In the genomic region with DNA sequence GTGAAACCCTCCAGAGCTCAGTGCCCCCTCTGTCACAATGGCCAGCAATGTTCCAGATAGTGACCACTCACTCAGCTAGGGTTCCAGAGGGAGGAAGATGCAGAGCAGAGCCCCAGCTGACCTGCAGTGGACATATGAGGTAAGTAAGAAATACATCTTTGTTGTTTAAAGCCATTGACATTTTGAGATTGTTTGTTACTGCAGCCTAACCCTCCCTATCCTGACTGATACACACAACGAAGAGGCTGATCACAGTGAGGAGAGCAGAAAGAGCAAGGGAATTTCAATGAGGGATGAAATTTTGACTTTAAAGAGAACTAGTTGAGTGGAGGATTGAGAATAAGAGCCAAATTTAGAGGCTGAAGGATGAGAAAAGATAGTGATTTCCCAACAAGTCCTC, we compare ENCODE assay signal across 29 cellular contexts. TPM values are rescaled to one million over a fixed set of nuclear protein-coding genes. Genes with fewer than 3 reads are reported as not detected.
DNase-seq lines count a peak whose midpoint lies in the region; ATAC-seq, FAIRE-seq and TF ChIP-seq lines count a peak whose summit lies in the region.
"Had no signal": no experiment of that assay in that cellular context is flagged by ENCODE, and none has a peak within 500 bp of the region (broad histone marks: within the 10 kb centered on the region; RNA-seq: fewer than 3 reads in every experiment).

No MANE protein-coding gene starts in this region.

- peaks cover 29% of the 10 kb centered on the region for H3K36me3 Mint-ChIP-seq in endodermal cell (ENCODE audit: low read depth)
- H3K36me3 Mint-ChIP-seq in natural killer cell treated with Interleukin-12 subunit alpha and Interleukin-12 subunit beta and Interleukin-15 and Interleukin-18, amount 100 ng/mL, for 72 hours = peaks cover 4% of the 10 kb centered on the region

- 93% methylated on average over 1 of the region's 1 CpG for WGBS in HepG2 (ENCODE audit: low lambda C conversion rate)
- 90% methylated on average over 1 of the region's 1 CpG for WGBS in right lobe of liver (ENCODE audit: insufficient coverage, low coverage, low lambda C conversion rate, missing lambda C conversion rate)
- WGBS in endodermal cell (ENCODE audit: insufficient coverage in 1 of 2, insufficient read length in 1 of 2), 2 experiments = 92% methylated on average over 1 of the region's 1 CpG; no CpG with 5 or more reads in 1 of the 2 experiments
- 28 to 83% methylated on average over 1 of the region's 1 CpG for WGBS in testis, 2 donors
- WGBS in mesenchymal stem cell = 100% methylated on average over 1 of the region's 1 CpG

- H3K27me3 ChIP-seq in HepG2 (ENCODE audit: control insufficient read depth in 1 of 2, insufficient read depth in 2 of 2, low read length in 2 of 2) (no peaks in the 10 kb centered on the region), right lobe of liver (no peaks in the 10 kb centered on the region), endodermal cell (ENCODE audit: control insufficient read depth, insufficient read depth, low read length, poor library complexity, severe bottlenecking) (no peaks in the 10 kb centered on the region), testis (no peaks in the 10 kb centered on the region), mesenchymal stem cell (ENCODE audit: control insufficient read depth in 1 of 2, insufficient read depth in 1 of 2, low read length in 2 of 2) (no peaks in the 10 kb centered on the region), BE2C (no peaks in the 10 kb centered on the region)
- H3K27me3 ChIP-seq: BLaER1 had no signal

- H2AFZ ChIP-seq in HepG2 (ENCODE audit: low read length) = no peak overlapping the region
- no peak overlapping the region for H2AFZ ChIP-seq in mesenchymal stem cell (ENCODE audit: low read depth, low read length)

- BruUV-seq in HepG2 (replicated peaks; lab: Mats Ljungman, UMichigan) = no TSS peak

- H3K27ac ChIP-seq in HepG2 (ENCODE audit: extremely low read length, insufficient read depth, low read length) (no peak overlapping the region), right lobe of liver (no peak overlapping the region), endodermal cell (ENCODE audit: low read depth, low read length) (no peak overlapping the region), testis (peak overlapping the region; percentile 41 to 46), mesenchymal stem cell (ENCODE audit: low read length, poor library complexity, severe bottlenecking) (no peak overlapping the region)
- H3K27ac ChIP-seq: 22Rv1, A549, BLaER1 had no signal

- no peak overlapping the region for H3K4me3 Mint-ChIP-seq in endodermal cell
- no peak overlapping the region for H3K4me3 Mint-ChIP-seq in natural killer cell treated with Interleukin-12 subunit alpha and Interleukin-12 subunit beta and Interleukin-15 and Interleukin-18, amount 100 ng/mL, for 72 hours
- H3K4me3 Mint-ChIP-seq: B cell; CD14-positive monocyte; CD4-positive, CD25-positive, alpha-beta regulatory T cell; CD8-positive, alpha-beta memory T cell had no signal

- no peak overlapping the region for H3K27ac Mint-ChIP-seq in endodermal cell
- no peak overlapping the region for H3K27ac Mint-ChIP-seq in natural killer cell treated with Interleukin-12 subunit alpha and Interleukin-12 subunit beta and Interleukin-15 and Interleukin-18, amount 100 ng/mL, for 72 hours
- H3K27ac Mint-ChIP-seq: B cell; CD14-positive monocyte; CD4-positive, alpha-beta memory T cell; CD4-positive, CD25-positive, alpha-beta regulatory T cell; CD8-positive, alpha-beta memory T cell had no signal

- no peaks in the 10 kb centered on the region for H3K79me1 ChIP-seq in mesenchymal stem cell (replicated peaks; ENCODE audit: low read length, poor library complexity, severe bottlenecking)

- in situ Hi-C loops in HepG2 (cut with HindIII; ENCODE audit: extremely low pct_ligation_motif_present, low pct_unique_long_range_greater_than_20kb) = no loop called here

- peaks cover 24% of the 10 kb centered on the region for H3K4me1 Mint-ChIP-seq in endodermal cell
- no peaks in the 10 kb centered on the region for H3K4me1 Mint-ChIP-seq in natural killer cell treated with Interleukin-12 subunit alpha and Interleukin-12 subunit beta and Interleukin-15 and Interleukin-18, amount 100 ng/mL, for 72 hours (ENCODE audit: low read depth in 2 of 2)
- H3K4me1 Mint-ChIP-seq: B cell; CD4-positive, alpha-beta memory T cell; CD8-positive, alpha-beta memory T cell had no signal

- intact Hi-C loops in HepG2 (cut with micrococcal nuclease; ENCODE audit: unreplicated experiment) (no loop called here), right lobe of liver (cut with DNase I) (no loop called here), testis (cut with DNase I; ENCODE audit: low total_unique reads) (no loop called here)

- DNase-seq in HepG2 (ENCODE audit: low spot score) (no peak), right lobe of liver (no peak), endodermal cell (no peak), mesenteric fat pad (ENCODE audit: low spot score) (peak; percentile 6), testis (no peak), mesenchymal stem cell (no peak), BE2C (no peak)
- DNase-seq in natural killer cell treated with Interleukin-12 subunit alpha and Interleukin-12 subunit beta and Interleukin-15 and Interleukin-18, amount 100 ng/mL, for 72 hours (ENCODE audit: low spot score) = no peak
- DNase-seq: AML-193; C1 segment of cervical spinal cord; CD4-positive, alpha-beta memory T cell; CD4-positive, CD25-positive, alpha-beta regulatory T cell; CD8-positive, alpha-beta memory T cell; COR-L47; DMS 273 treated with DMSO at 0.1 percent for 48 hours; DMS153; DMS53; DMS79; DND-41; EL; GF-D8 had no signal

- ATAC-seq in HepG2 (no peak), right lobe of liver (no peak)
- ATAC-seq in natural killer cell treated with Interleukin-12 subunit alpha and Interleukin-12 subunit beta and Interleukin-15 and Interleukin-18, amount 100 ng/mL, for 72 hours = no peak
- ATAC-seq: A549 had no signal

- H3K9ac ChIP-seq in HepG2 (ENCODE audit: insufficient read depth, low read depth, low read length) (no peak overlapping the region), endodermal cell (ENCODE audit: extremely low read depth, low read length, poor library complexity, severe bottlenecking) (no peak overlapping the region), mesenchymal stem cell (ENCODE audit: low read length) (no peak overlapping the region)
- H3K9ac ChIP-seq: BLaER1 had no signal

- H4K91ac ChIP-seq in mesenchymal stem cell (ENCODE audit: low read length) = no peak overlapping the region

- TF ChIP-seq RAD21 in HepG2 (CRISPR knock-in tag; IDR thresholded peaks at IDR 0.05) = no peak

- H3K4ac ChIP-seq in mesenchymal stem cell (ENCODE audit: low read depth in 1 of 2, low read length in 2 of 2) = no peak overlapping the region

- no peak overlapping the region for H3K18ac ChIP-seq in mesenchymal stem cell (ENCODE audit: low read depth in 1 of 2, low read length in 2 of 2)

- H2BK5ac ChIP-seq in mesenchymal stem cell (ENCODE audit: low read depth, low read length, poor library complexity, severe bottlenecking) = no peak overlapping the region

- TF ChIP-seq CTCF in HepG2 (CRISPR knock-in tag; IDR thresholded peaks at IDR 0.05) (no peak), right lobe of liver (IDR thresholded peaks at IDR 0.05) (no peak), endodermal cell (conservative IDR thresholded peaks at IDR 0.05) (no peak), testis (IDR thresholded peaks at IDR 0.05) (no peak), BE2C (IDR thresholded peaks at IDR 0.05; ENCODE audit: low read depth, low read length) (no peak)

- H3K27me3 Mint-ChIP-seq in endodermal cell (ENCODE audit: insufficient read depth) = no peaks in the 10 kb centered on the region
- no peaks in the 10 kb centered on the region for H3K27me3 Mint-ChIP-seq in natural killer cell treated with Interleukin-12 subunit alpha and Interleukin-12 subunit beta and Interleukin-15 and Interleukin-18, amount 100 ng/mL, for 72 hours
- H3K27me3 Mint-ChIP-seq: B cell; CD4-positive, alpha-beta memory T cell; CD4-positive, CD25-positive, alpha-beta regulatory T cell; CD8-positive, alpha-beta memory T cell had no signal

- H3K9me3 ChIP-seq in HepG2 (ENCODE audit: low read length) = no peaks in the 10 kb centered on the region
- H3K9me3 ChIP-seq in right lobe of liver = no peaks in the 10 kb centered on the region
- peaks cover 20% of the 10 kb centered on the region for H3K9me3 ChIP-seq in endodermal cell (ENCODE audit: control insufficient read depth, low read length)
- no peaks in the 10 kb centered on the region for H3K9me3 ChIP-seq in testis
- H3K9me3 ChIP-seq in mesenchymal stem cell (ENCODE audit: control insufficient read depth, low read length) = no peaks in the 10 kb centered on the region
- no peaks in the 10 kb centered on the region; the same call in 1 of the 2 replicates for H3K9me3 ChIP-seq in BE2C

- no peak for FAIRE-seq in HepG2 (lab: Jason Lieb, UNC)
- FAIRE-seq: A549, GM12891, GM19239 had no signal

- H2BK12ac ChIP-seq in mesenchymal stem cell (ENCODE audit: low read length in 2 of 2) = no peak overlapping the region

- POLR2A ChIA-PET in HepG2 (lab: Yijun Ruan, JAX) = no interaction called here

- H2AK5ac ChIP-seq in mesenchymal stem cell (ENCODE audit: low read length, severe bottlenecking) = no peak overlapping the region

- H3K4me2 ChIP-seq in HepG2 (ENCODE audit: low read depth, low read length) (no peak overlapping the region), mesenchymal stem cell (ENCODE audit: low read length, poor library complexity, severe bottlenecking) (no peak overlapping the region)
- H3K4me2 ChIP-seq: A549, BLaER1 had no signal

- H4K8ac ChIP-seq in mesenchymal stem cell (ENCODE audit: low read length) = no peak overlapping the region

- H3K4me3 ChIP-seq in HepG2 (replicated peaks in 1 of 3; ENCODE audit: insufficient read depth in 1 of 3, low read depth in 2 of 3, low read length in 3 of 3) (no peak overlapping the region), right lobe of liver (no peak overlapping the region), endodermal cell (ENCODE audit: low read length) (peak overlapping the region; percentile 36), testis (no peak overlapping the region), mesenchymal stem cell (ENCODE audit: insufficient read depth in 1 of 2, low read depth in 1 of 2, low read length in 2 of 2) (no peak overlapping the region), BE2C (ENCODE audit: low read depth, low read length) (no peak overlapping the region)
- H3K4me3 ChIP-seq: A549, BLaER1 had no signal

- no peak overlapping the region for H3K14ac ChIP-seq in mesenchymal stem cell (ENCODE audit: low read length in 2 of 2)

- no peak overlapping the region for H2BK120ac ChIP-seq in mesenchymal stem cell (ENCODE audit: low read depth, low read length)

- CTCF ChIA-PET in HepG2 (lab: Yijun Ruan, JAX; ENCODE audit: low intra/inter-chr PET ratio, low total read pairs) = no interaction called here

- H3K4me1 ChIP-seq in HepG2 (ENCODE audit: insufficient read depth, low read length) = peaks cover 16% of the 10 kb centered on the region; the same call in 1 of the 2 replicates
- H3K4me1 ChIP-seq in right lobe of liver = no peaks in the 10 kb centered on the region
- H3K4me1 ChIP-seq in endodermal cell (ENCODE audit: control insufficient read depth, insufficient read depth, low read length) = peaks cover 6% of the 10 kb centered on the region
- peaks cover 26% of the 10 kb centered on the region for H3K4me1 ChIP-seq in testis
- no peaks in the 10 kb centered on the region for H3K4me1 ChIP-seq in mesenchymal stem cell (ENCODE audit: control insufficient read depth, insufficient read depth, low read depth, low read length)
- peaks cover 3% of the 10 kb centered on the region; the same call in 1 of the 2 replicates for H3K4me1 ChIP-seq in BE2C
- H3K4me1 ChIP-seq: A549, BLaER1 had no signal

- peaks cover 16% of the 10 kb centered on the region for H3K9me3 Mint-ChIP-seq in endodermal cell
- peaks cover 7% of the 10 kb centered on the region for H3K9me3 Mint-ChIP-seq in natural killer cell treated with Interleukin-12 subunit alpha and Interleukin-12 subunit beta and Interleukin-15 and Interleukin-18, amount 100 ng/mL, for 72 hours

- no peaks in the 10 kb centered on the region for H4K20me1 ChIP-seq in HepG2 (ENCODE audit: insufficient read depth, low read length)
- H4K20me1 ChIP-seq: BLaER1 had no signal

- H2BK15ac ChIP-seq in mesenchymal stem cell (ENCODE audit: low read depth, poor library complexity, severe bottlenecking) = no peak overlapping the region

- no peak for TF ChIP-seq POLR2A in HepG2 (IDR thresholded peaks at IDR 0.05; ENCODE audit: insufficient read depth in 1 of 2, low read depth in 2 of 2, low read length in 2 of 2)
- no peak for TF ChIP-seq POLR2A in right lobe of liver (IDR thresholded peaks at IDR 0.05)
- TF ChIP-seq POLR2A in testis (IDR thresholded peaks at IDR 0.05) = no peak

- H3K36me3 ChIP-seq in HepG2 (replicated peaks in 1 of 2; ENCODE audit: control insufficient read depth in 1 of 2, insufficient read depth in 2 of 2, low read length in 2 of 2) (no peaks in the 10 kb centered on the region), right lobe of liver (no peaks in the 10 kb centered on the region), endodermal cell (ENCODE audit: control insufficient read depth, insufficient read depth, low read length) (peaks cover 6% of the 10 kb centered on the region), testis (ENCODE audit: low read depth, missing control alignments) (no peaks in the 10 kb centered on the region), mesenchymal stem cell (ENCODE audit: control insufficient read depth in 1 of 2, insufficient read depth in 2 of 2, low read depth in 1 of 2, low read length in 2 of 2) (peaks cover 0 to 2% of the 10 kb centered on the region in 2 experiments), BE2C (no peaks in the 10 kb centered on the region)

- H3K23ac ChIP-seq in mesenchymal stem cell (ENCODE audit: low read length in 2 of 2) = no peak overlapping the region

- no peaks in the 10 kb centered on the region for H3K79me2 ChIP-seq in HepG2 (ENCODE audit: insufficient read depth, low read length)

- TF ChIP-seq EP300 in HepG2 (IDR thresholded peaks at IDR 0.05; ENCODE audit: low read depth in 2 of 2, low read length in 2 of 2) (no peak), HepG2 (CRISPR knock-in tag; IDR thresholded peaks at IDR 0.05; ENCODE audit: borderline replicate concordance) (no peak)

RNA-seq across cellular contexts. Expression of a gene that starts 51.3 kb away (rescaled TPM):
- total RNA-seq in HepG2 (2016; rRNA removed; fragmentation: Illumina TruSeq; extraction: Trizol) = 0.18 TPM in 1 of 2 replicates, not detected in the other
- total RNA-seq in HepG2 (2016; cell fraction: cytosol; rRNA removed; fragmentation: Illumina TruSeq; extraction: Trizol; ENCODE audit: low read depth) = 0.30 and 0.44 TPM in 2 replicates
- 0.04 and 0.15 TPM in 2 replicates for total RNA-seq in HepG2 (2016; cell fraction: insoluble cytoplasmic fraction; rRNA removed; fragmentation: Illumina TruSeq; extraction: Trizol)
- 0.07 and 0.15 TPM in 2 replicates for total RNA-seq in HepG2 (2016; cell fraction: membrane; rRNA removed; fragmentation: Illumina TruSeq; extraction: Trizol)
- total RNA-seq in HepG2 (2016; cell fraction: nucleus; rRNA removed; fragmentation: Illumina TruSeq; extraction: Trizol) = 0.22 and 1.1 TPM in 2 replicates
- 0.13 and 0.20 TPM in 2 replicates for polyA plus RNA-seq in HepG2 (2011; rRNA removed)
- polyA plus RNA-seq in HepG2 (2011; cell fraction: cytosol; rRNA removed) = 0.01 and 0.05 TPM in 2 replicates
- 0.40 and 0.42 TPM in 2 replicates for polyA plus RNA-seq in HepG2 (2011; cell fraction: nucleus; rRNA removed)
- polyA plus RNA-seq in HepG2 (2012) = 0.11 TPM in 1 of 2 replicates, not detected in the other
- polyA plus RNA-seq in HepG2 (2016; cell fraction: cytosol; fragmentation: Illumina TruSeq; extraction: Trizol; ENCODE audit: low read depth) = not detected in 2 replicates
- not detected in 2 replicates for polyA plus RNA-seq in HepG2 (2016; cell fraction: insoluble cytoplasmic fraction; fragmentation: Illumina TruSeq; extraction: Trizol; ENCODE audit: low read depth)
- not detected in 2 replicates for polyA plus RNA-seq in HepG2 (2016; cell fraction: membrane; fragmentation: Illumina TruSeq; extraction: Trizol; ENCODE audit: low read depth)
- 0.38 and 0.39 TPM in 2 replicates for polyA plus RNA-seq in HepG2 (2016; cell fraction: nucleus; fragmentation: Illumina TruSeq; extraction: Trizol; ENCODE audit: insufficient read depth, low read depth)
- 0.04 and 1.3 TPM in 2 replicates for polyA minus RNA-seq in HepG2 (2011; rRNA and poly(A)+ RNA removed; ENCODE audit: low replicate concordance)
- polyA minus RNA-seq in HepG2 (2011; cell fraction: cytosol; rRNA and poly(A)+ RNA removed) = not detected in 2 replicates
- polyA minus RNA-seq in HepG2 (2011; cell fraction: nucleus; rRNA and poly(A)+ RNA removed) = 0.62 and 1.4 TPM in 2 replicates
- total RNA-seq in right lobe of liver = under 1 TPM in 5 of 6 experiments, not detected in 1; 0.13 to 0.37 (median 0.31) TPM
- total RNA-seq in endodermal cell = 1 to 10 TPM in 1 of 2 donors, under 1 TPM in 1; 0.89 to 1.3 TPM
- polyA plus RNA-seq in endodermal cell (2013, experiment 1 of 2) = 1.1 TPM
- polyA plus RNA-seq in endodermal cell (2013, experiment 2 of 2) = 1.0 TPM
- total RNA-seq in mesenteric fat pad = 0.87 TPM
- 10 to 100 TPM in 1 of 2 donors, 1 to 10 TPM in 1; 9.4 to 13.0 TPM for total RNA-seq in testis
- polyA plus RNA-seq in testis (ENCODE audit: insufficient read depth, low read depth, low replicate concordance) = 16.1 TPM
- 0.07 TPM for polyA plus RNA-seq in mesenchymal stem cell (2013, experiment 1 of 2)
- polyA plus RNA-seq in mesenchymal stem cell (2013, experiment 2 of 2) = 0.07 TPM
- under 1 TPM; 0.50 to 0.71 TPM for total RNA-seq in natural killer cell treated with Interleukin-12 subunit alpha and Interleukin-12 subunit beta and Interleukin-15 and Interleukin-18, amount 100 ng/mL, for 72 hours
- 0.63 TPM for polyA plus RNA-seq in BE2C (2012; ENCODE audit: insufficient read depth, insufficient read length, low read depth)
- total RNA-seq: G401 had no signal
- polyA plus RNA-seq: CD14-positive monocyte; CD4-positive, alpha-beta memory T cell; CD4-positive, CD25-positive, alpha-beta regulatory T cell; CD8-positive, alpha-beta memory T cell had no signal

Comparison
In these comparisons a context has a peak if more than half of its experiments do, and no peak if none do; other contexts are left out.
1. H3K27ac ChIP-seq: peak in testis (2 of 2); none in HepG2 (single experiment), right lobe of liver (0 of 3), endodermal cell (single experiment) and mesenchymal stem cell (single experiment).